32 cellular contexts compared by ENCODE assay signal in the genomic region with DNA sequence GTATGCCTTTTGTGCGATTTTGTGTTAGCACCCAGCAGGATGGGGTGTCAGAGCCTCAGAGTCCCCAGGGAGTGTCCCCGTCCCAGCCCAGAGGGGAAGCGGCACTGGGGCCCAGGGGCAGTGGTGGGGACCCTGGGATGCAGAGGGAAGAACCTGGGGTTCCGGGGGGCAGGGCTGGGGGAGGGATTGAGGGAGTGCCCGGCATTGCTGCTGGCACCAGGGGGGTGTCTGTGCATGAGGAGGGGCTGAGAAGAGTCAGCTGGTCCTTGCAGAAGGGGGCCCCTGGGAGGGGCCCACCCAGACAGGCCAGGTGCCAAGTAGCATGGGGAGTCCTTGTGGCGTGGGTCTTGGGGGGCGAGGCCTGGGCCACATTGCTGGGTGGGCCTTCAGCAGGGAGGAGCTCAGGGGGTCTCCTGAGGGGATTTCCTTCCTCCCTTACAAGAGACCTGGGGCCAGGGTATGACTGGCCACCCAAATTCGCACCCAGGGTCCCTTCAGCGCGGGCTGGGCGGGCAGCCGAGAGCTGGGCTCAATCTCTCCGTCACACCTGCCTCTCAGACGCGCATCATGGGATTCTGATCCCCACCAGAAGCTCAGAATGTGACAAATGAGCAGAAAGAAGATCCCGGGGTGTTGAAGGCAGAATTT.
"Had no signal": no experiment of that assay in that cellular context is flagged by ENCODE, and none has a peak within 500 bp of the region (broad histone marks: within the 10 kb centered on the region; RNA-seq: fewer than 3 reads in every experiment).

No MANE protein-coding gene starts in this region.

- ATAC-seq: activated CD8-positive, alpha-beta memory T cell treated with anti-CD3 and anti-CD28 coated beads, Interleukin-2, amount 10 ng/mL, durations not matched to agents 7 days and 5 days; body of pancreas; K562; PC-3 had no signal

- H3K27ac Mint-ChIP-seq: activated CD4-positive, alpha-beta memory T cell treated with anti-CD3 and anti-CD28 coated beads, Interleukin-2, amount 10 ng/mL, durations not matched to agents 7 days and 5 days; activated CD8-positive, alpha-beta memory T cell treated with anti-CD3 and anti-CD28 coated beads, Interleukin-2, amount 10 ng/mL, durations not matched to agents 7 days and 5 days; activated naive CD4-positive, alpha-beta T cell treated with anti-CD3 and anti-CD28 coated beads, Interleukin-2, amount 10 ng/mL, durations not matched to agents 7 days and 5 days; activated naive CD8-positive, alpha-beta T cell had no signal

- H3K9me3 Mint-ChIP-seq: activated CD4-positive, alpha-beta memory T cell treated with anti-CD3 and anti-CD28 coated beads, Interleukin-2, amount 10 ng/mL, durations not matched to agents 7 days and 5 days; activated naive CD4-positive, alpha-beta T cell treated with anti-CD3 and anti-CD28 coated beads, Interleukin-2, amount 10 ng/mL, durations not matched to agents 7 days and 5 days had no signal

- H3K27ac ChIP-seq: body of pancreas, Peyer's patch, VCaP had no signal

- H3K4me3 ChIP-seq: body of pancreas, K562, Peyer's patch had no signal

- H3K4me1 ChIP-seq: body of pancreas, Peyer's patch had no signal

- H3K27me3 ChIP-seq: body of pancreas, Peyer's patch had no signal

- H3K36me3 Mint-ChIP-seq: activated CD8-positive, alpha-beta memory T cell treated with anti-CD3 and anti-CD28 coated beads, Interleukin-2, amount 10 ng/mL, durations not matched to agents 7 days and 5 days; activated naive CD4-positive, alpha-beta T cell treated with anti-CD3 and anti-CD28 coated beads, Interleukin-2, amount 10 ng/mL, durations not matched to agents 7 days and 5 days; activated naive CD8-positive, alpha-beta T cell had no signal

- H3K36me3 ChIP-seq: Peyer's patch had no signal

- H3K4me1 Mint-ChIP-seq: activated CD4-positive, alpha-beta memory T cell treated with anti-CD3 and anti-CD28 coated beads, Interleukin-2, amount 10 ng/mL, durations not matched to agents 7 days and 5 days; activated CD8-positive, alpha-beta memory T cell treated with anti-CD3 and anti-CD28 coated beads, Interleukin-2, amount 10 ng/mL, durations not matched to agents 7 days and 5 days; activated naive CD4-positive, alpha-beta T cell treated with anti-CD3 and anti-CD28 coated beads, Interleukin-2, amount 10 ng/mL, durations not matched to agents 7 days and 5 days had no signal

- H3K9me3 ChIP-seq: body of pancreas, Peyer's patch had no signal

- H3K27me3 Mint-ChIP-seq: activated CD4-positive, alpha-beta memory T cell treated with anti-CD3 and anti-CD28 coated beads, Interleukin-2, amount 10 ng/mL, durations not matched to agents 7 days and 5 days; activated CD8-positive, alpha-beta memory T cell treated with anti-CD3 and anti-CD28 coated beads, Interleukin-2, amount 10 ng/mL, durations not matched to agents 7 days and 5 days; activated naive CD4-positive, alpha-beta T cell treated with anti-CD3 and anti-CD28 coated beads, Interleukin-2, amount 10 ng/mL, durations not matched to agents 7 days and 5 days had no signal

- H3K4me3 Mint-ChIP-seq: activated CD4-positive, alpha-beta memory T cell treated with anti-CD3 and anti-CD28 coated beads, Interleukin-2, amount 10 ng/mL, durations not matched to agents 7 days and 5 days; activated CD8-positive, alpha-beta memory T cell treated with anti-CD3 and anti-CD28 coated beads, Interleukin-2, amount 10 ng/mL, durations not matched to agents 7 days and 5 days; activated naive CD4-positive, alpha-beta T cell treated with anti-CD3 and anti-CD28 coated beads, Interleukin-2, amount 10 ng/mL, durations not matched to agents 7 days and 5 days; activated naive CD8-positive, alpha-beta T cell had no signal

- DNase-seq: activated CD4-positive, alpha-beta memory T cell treated with anti-CD3 and anti-CD28 coated beads, Interleukin-2, amount 10 ng/mL, durations not matched to agents 7 days and 5 days; activated CD4-positive, alpha-beta T cell treated with anti-CD3 and anti-CD28 coated beads for 4 hours; activated CD4-positive, alpha-beta T cell treated with anti-CD3 and anti-CD28 coated beads, Interleukin-2, amount 50 U/mL, for 1 hour; activated CD8-positive, alpha-beta memory T cell treated with anti-CD3 and anti-CD28 coated beads for 24 hours; activated CD8-positive, alpha-beta memory T cell treated with anti-CD3 and anti-CD28 coated beads, Interleukin-2, amount 10 ng/mL, durations not matched to agents 7 days and 5 days; activated CD8-positive, alpha-beta memory T cell treated with anti-CD3 and anti-CD28 coated beads, Interleukin-2, amount 50 U/mL, for 48 hours; activated effector memory CD4-positive, alpha-beta T cell treated with Interleukin-2 at 50 U/mL for 16 hours; activated naive CD4-positive, alpha-beta T cell treated with anti-CD3 and anti-CD28 coated beads, Interleukin-2, amount 10 ng/mL, durations not matched to agents 7 days and 5 days; activated T-cell treated with anti-CD3 and anti-CD28 coated beads, Interleukin-2, amount 50 U/mL, for 48 hours; amniotic stem cell; body of pancreas; central memory CD4-positive, alpha-beta T cell; NCI-H1092 treated with DMSO at 0.1 percent for 48 hours; NCI-H146; NCI-H187; NCI-H2029 treated with DMSO at 0.1 percent for 48 hours; NCI-H2107; NCI-H2171; NCI-H510A; NCI-H526; NCI-H748 treated with DMSO at 0.1 percent for 48 hours; NK-92 treated with Interleukin-12 subunit alpha and Interleukin-12 subunit beta, amount 100 ng/mL, for 24 hours; PC-3; Peyer's patch; RPMI8226; SW 1271; T-helper 1 cell; T-helper 2 cell; T-helper 9 cell had no signal
